Comparison of ENCODE assay signal across 8 cellular contexts in genomic region chr17:35586569-35587073, GRCh38. TPM values are rescaled to one million over a fixed set of nuclear protein-coding genes. Genes with fewer than 3 reads are reported as not detected.
DNase-seq lines count a peak whose midpoint lies in the region; TF ChIP-seq lines count a peak whose summit lies in the region.

No MANE protein-coding gene starts in this region.

- H3K27ac ChIP-seq in OCI-LY3 (ENCODE audit: low read length) (peak overlapping the region; percentile 79), epithelial cell of prostate (peak overlapping the region; percentile 92)

- H3K4me1 Mint-ChIP-seq in osteocyte (ENCODE audit: unreplicated experiment) = peaks cover 35% of the 10 kb centered on the region

- in situ Hi-C loops in ACHN (cut with HindIII; ENCODE audit: low pct_ligation_motif_present, low pct_unique_long_range_greater_than_20kb, low sequenced_read_pairs) = no loop called here

- H3K9me3 ChIP-seq in OCI-LY3 (ENCODE audit: insufficient read depth, low read length) = no peaks in the 10 kb centered on the region

- H3K4me2 ChIP-seq in OCI-LY3 (ENCODE audit: low read length) = peak overlapping the region; percentile 92

- H3K4me3 ChIP-seq in OCI-LY3 (ENCODE audit: low read length) = peak overlapping the region; percentile 96

- H3K27me3 ChIP-seq in OCI-LY3 (ENCODE audit: low read depth, low read length) = no peaks in the 10 kb centered on the region

- H3K27ac Mint-ChIP-seq in osteocyte (ENCODE audit: unreplicated experiment) = peak overlapping the region; percentile 99

- no peaks in the 10 kb centered on the region for H4K20me1 ChIP-seq in OCI-LY3 (ENCODE audit: insufficient read depth, low read length)

- peaks cover 16% of the 10 kb centered on the region for H3K27me3 Mint-ChIP-seq in osteocyte (ENCODE audit: unreplicated experiment)

- H3K36me3 ChIP-seq in OCI-LY3 (replicated peaks; ENCODE audit: low read depth, low read length) = no peaks in the 10 kb centered on the region

- H3K4me1 ChIP-seq in OCI-LY3 (ENCODE audit: low read length) = peaks cover 23% of the 10 kb centered on the region

- H3K36me3 Mint-ChIP-seq in osteocyte (ENCODE audit: unreplicated experiment) = no peaks in the 10 kb centered on the region

- H2AFZ ChIP-seq in OCI-LY3 (ENCODE audit: low read depth, low read length) = peak overlapping the region; percentile 84

- peak; percentile 50 for DNase-seq in NCI-H146 (lab: John Stamatoyannopoulos, UW)
- DNase-seq in NCI-H146 treated with DMSO at 0.1 percent for 48 hours (lab: John Stamatoyannopoulos, UW; ENCODE audit: unreplicated experiment) = no peak
- no peak for DNase-seq in epithelial cell of prostate (ENCODE audit: low read depth, low spot score)
- DNase-seq in osteocyte (ENCODE audit: extremely low spot score, unreplicated experiment) = no peak
- no peak for DNase-seq in ACHN
- no peak for DNase-seq in epidermal melanocyte (ENCODE audit: insufficient read length, low spot score)
- DNase-seq in NCI-H1436 treated with DMSO at 0.1 percent for 48 hours (lab: John Stamatoyannopoulos, UW) = no peak

- no peak for TF ChIP-seq CTCF in OCI-LY3 (IDR thresholded peaks at IDR 0.05; ENCODE audit: low read depth, low read length)
- no peak for TF ChIP-seq CTCF in osteocyte (IDR thresholded peaks at IDR 0.05)

- peak overlapping the region; percentile 97 for H3K4me3 Mint-ChIP-seq in osteocyte (ENCODE audit: unreplicated experiment)

- peak overlapping the region; percentile 90 for H3K9ac ChIP-seq in OCI-LY3 (ENCODE audit: low read length)

- H3K79me2 ChIP-seq in OCI-LY3 (ENCODE audit: low read length) = peaks cover 40% of the 10 kb centered on the region

- H3K9me3 Mint-ChIP-seq in osteocyte (ENCODE audit: unreplicated experiment) = no peaks in the 10 kb centered on the region

RNA-seq across cellular contexts. Expression of gene AP2B1, which starts 0.5 kb away (rescaled TPM):
- 201 and 208 TPM in 2 replicates for total RNA-seq in osteocyte

RNA-seq across cellular contexts. Expression of gene PEX12, which starts 8.2 kb away (rescaled TPM):
- total RNA-seq in osteocyte = 6.9 and 7.0 TPM in 2 replicates

RNA-seq across cellular contexts. Expression of gene SLFN14, which starts 26.0 kb away (rescaled TPM):
- total RNA-seq in osteocyte = not detected in 2 replicates

RNA-seq across cellular contexts. Expression of gene SLFN12L, which starts 49.1 kb away (rescaled TPM):
- total RNA-seq in osteocyte = not detected in 2 replicates
